11 cellular contexts compared by ENCODE assay signal in genomic region chr9:70389642-70390266, GRCh38. TPM values are rescaled to one million over a fixed set of nuclear protein-coding genes. Genes with fewer than 3 reads are reported as not detected.
DNase-seq lines count a peak whose midpoint lies in the region; ATAC-seq and TF ChIP-seq lines count a peak whose summit lies in the region.
"Had no signal": no experiment of that assay in that cellular context is flagged by ENCODE, and none has a peak within 500 bp of the region (broad histone marks: within the 10 kb centered on the region; RNA-seq: fewer than 3 reads in every experiment).

No MANE protein-coding gene starts in this region.

- H3K27me3 ChIP-seq in SK-N-SH (ENCODE audit: insufficient read depth) = no peaks in the 10 kb centered on the region
- no peaks in the 10 kb centered on the region for H3K27me3 ChIP-seq in muscle layer of colon (ENCODE audit: control insufficient read depth in 1 of 2, insufficient read depth in 2 of 2, low read length in 2 of 2)
- H3K27me3 ChIP-seq in osteoblast (ENCODE audit: insufficient read depth, low read length) = no peaks in the 10 kb centered on the region
- H3K27me3 ChIP-seq: esophagus squamous epithelium had no signal

- no peak overlapping the region for H3K4me3 ChIP-seq in SK-N-SH (ENCODE audit: low read depth in 2 of 2, low read length in 1 of 2)
- no peak overlapping the region for H3K4me3 ChIP-seq in epithelial cell of esophagus (ENCODE audit: low read length)
- H3K4me3 ChIP-seq in muscle layer of colon (ENCODE audit: low read depth in 1 of 2, low read length in 2 of 2) = no peak overlapping the region
- H3K4me3 ChIP-seq in osteoblast (ENCODE audit: insufficient read depth, low read length) = no peak overlapping the region

- H3K79me2 ChIP-seq in SK-N-SH (ENCODE audit: insufficient read depth) (peaks cover 26% of the 10 kb centered on the region; the same call in 1 of the 2 replicates), osteoblast (ENCODE audit: insufficient read depth, low read length) (peaks cover 86% of the 10 kb centered on the region)

- 87% methylated on average over 10 of the region's 10 CpGs for WGBS in SK-N-SH (ENCODE audit: low lambda C conversion rate)

- H3K9me3 ChIP-seq in SK-N-SH (no peaks in the 10 kb centered on the region), muscle layer of colon (ENCODE audit: low read length) (no peaks in the 10 kb centered on the region), osteoblast (ENCODE audit: low read depth, low read length) (no peaks in the 10 kb centered on the region)
- H3K9me3 ChIP-seq: esophagus squamous epithelium had no signal

- POLR2A ChIA-PET in SK-N-SH (lab: Yijun Ruan, JAX) = no interaction called here

- no peak overlapping the region for H3K9ac ChIP-seq in SK-N-SH
- H3K9ac ChIP-seq in muscle layer of colon (ENCODE audit: low read length) = no peak overlapping the region

- H3K4me1 ChIP-seq in SK-N-SH (ENCODE audit: control insufficient read depth in 1 of 2, insufficient read depth in 2 of 2, low read depth in 1 of 2, low read length in 1 of 2) (peaks cover 0 to 2% of the 10 kb centered on the region in 2 experiments; a peak in 2 of 4 replicates), muscle layer of colon (ENCODE audit: insufficient read depth, low read length) (peaks cover 59% of the 10 kb centered on the region), osteoblast (ENCODE audit: insufficient read depth, low read length) (peaks cover 13% of the 10 kb centered on the region)

- ATAC-seq in HG02642 (IDR thresholded peaks at IDR 0.05; ENCODE audit: poor library complexity, unreplicated experiment) = no peak

- no peaks in the 10 kb centered on the region for H3K9me2 ChIP-seq in SK-N-SH

- H3K4me2 ChIP-seq in SK-N-SH (no peak overlapping the region), osteoblast (ENCODE audit: insufficient read depth, low read length) (no peak overlapping the region)

- TF ChIP-seq EP300 in SK-N-SH (IDR thresholded peaks at IDR 0.05; ENCODE audit: borderline replicate concordance in 1 of 2, low read depth in 1 of 2, low read length in 1 of 2) = no peak

- no peaks in the 10 kb centered on the region for H3F3A ChIP-seq in SK-N-SH (replicated peaks; ENCODE audit: insufficient read depth)

- CTCF ChIA-PET in SK-N-SH (lab: Yijun Ruan, JAX) = no interaction called here

- H4K20me1 ChIP-seq in SK-N-SH (ENCODE audit: insufficient read depth) = peaks cover 72% of the 10 kb centered on the region
- peaks cover 87% of the 10 kb centered on the region for H4K20me1 ChIP-seq in osteoblast (ENCODE audit: insufficient read depth, low read length)

- H3K36me3 ChIP-seq in SK-N-SH (replicated peaks in 1 of 2; ENCODE audit: control insufficient read depth in 1 of 2, insufficient read depth in 2 of 2, low read length in 1 of 2) (peaks cover 12 to 15% of the 10 kb centered on the region in 2 experiments), muscle layer of colon (ENCODE audit: insufficient read depth, low read length) (peaks cover 17% of the 10 kb centered on the region), osteoblast (ENCODE audit: insufficient read depth, low read length) (peaks cover 14% of the 10 kb centered on the region)

- H2AFZ ChIP-seq in SK-N-SH (ENCODE audit: low read depth) (no peak overlapping the region), osteoblast (ENCODE audit: low read length) (no peak overlapping the region)

- TF ChIP-seq CTCF in SK-N-SH (IDR thresholded peaks at IDR 0.05) (no peak), epithelial cell of esophagus (IDR thresholded peaks at IDR 0.05; ENCODE audit: insufficient read depth, low read depth, low read length, missing control alignments) (no peak), osteoblast (IDR thresholded peaks at IDR 0.05; ENCODE audit: extremely low read depth, low read depth, low read length) (no peak)

- DNase-seq in AG08395 (ENCODE audit: low spot score) (peak; percentile 56), SK-N-SH (no peak), epithelial cell of esophagus (ENCODE audit: low read depth) (peak; percentile 53), kidney glomerular epithelial cell (lab: John Stamatoyannopoulos, UW) (no peak), osteoblast (ENCODE audit: insufficient read length, low spot score, missing footprints) (no peak)
- no peak for DNase-seq in stimulated activated CD4-positive, alpha-beta T cell treated with anti-CD3 and anti-CD28 coated beads, Interleukin-12 subunit alpha, Interleukin-12 subunit beta, amount 100 ng/mL, for 4 hours
- DNase-seq: CD4-positive, alpha-beta memory T cell; esophagus squamous epithelium; NCI-H226 had no signal

- TF ChIP-seq RAD21 in SK-N-SH (IDR thresholded peaks at IDR 0.05; ENCODE audit: low read length) = no peak

- H3K27ac ChIP-seq in SK-N-SH (ENCODE audit: low read depth in 2 of 2, low read length in 1 of 2) (no peak overlapping the region), muscle layer of colon (ENCODE audit: low read depth, low read length) (peak overlapping the region; percentile 6), osteoblast (ENCODE audit: low read depth, low read length) (no peak overlapping the region)

TF ChIP-seq in SK-N-SH, 30 proteins besides CTCF, POLR2A, EP300 and RAD21:
- TF ChIP-seq GABPA (IDR thresholded peaks at IDR 0.05; ENCODE audit: low read depth) (no peak), REST (IDR thresholded peaks at IDR 0.05; ENCODE audit: low read depth, low read length) (peak; percentile 96)

RNA-seq across cellular contexts. Expression of gene KLF9, which starts 24.7 kb away (rescaled TPM):
- 5.8 and 6.9 TPM in 2 replicates for polyA plus RNA-seq in SK-N-SH (2012; rRNA removed)
- 5.9 and 7.6 TPM in 2 replicates for polyA plus RNA-seq in SK-N-SH (2012; cell fraction: cytosol; rRNA removed)
- 5.0 and 8.3 TPM in 2 replicates for polyA plus RNA-seq in SK-N-SH (2012; cell fraction: nucleus; rRNA removed)
- 46.9 and 51.8 TPM in 2 replicates for total RNA-seq in osteoblast

Comparison
In these comparisons a context has a peak if more than half of its experiments do, and no peak if none do; other contexts are left out.
1. DNase-seq: peak in AG08395 (single experiment) and epithelial cell of esophagus (single experiment); none in SK-N-SH (single experiment), stimulated activated CD4-positive, alpha-beta T cell treated with anti-CD3 and anti-CD28 coated beads, Interleukin-12 subunit alpha, Interleukin-12 subunit beta, amount 100 ng/mL, for 4 hours (single experiment), kidney glomerular epithelial cell (single experiment) and osteoblast (single experiment).